Comparison of ENCODE assay signal across 8 cellular contexts in the genomic region with DNA sequence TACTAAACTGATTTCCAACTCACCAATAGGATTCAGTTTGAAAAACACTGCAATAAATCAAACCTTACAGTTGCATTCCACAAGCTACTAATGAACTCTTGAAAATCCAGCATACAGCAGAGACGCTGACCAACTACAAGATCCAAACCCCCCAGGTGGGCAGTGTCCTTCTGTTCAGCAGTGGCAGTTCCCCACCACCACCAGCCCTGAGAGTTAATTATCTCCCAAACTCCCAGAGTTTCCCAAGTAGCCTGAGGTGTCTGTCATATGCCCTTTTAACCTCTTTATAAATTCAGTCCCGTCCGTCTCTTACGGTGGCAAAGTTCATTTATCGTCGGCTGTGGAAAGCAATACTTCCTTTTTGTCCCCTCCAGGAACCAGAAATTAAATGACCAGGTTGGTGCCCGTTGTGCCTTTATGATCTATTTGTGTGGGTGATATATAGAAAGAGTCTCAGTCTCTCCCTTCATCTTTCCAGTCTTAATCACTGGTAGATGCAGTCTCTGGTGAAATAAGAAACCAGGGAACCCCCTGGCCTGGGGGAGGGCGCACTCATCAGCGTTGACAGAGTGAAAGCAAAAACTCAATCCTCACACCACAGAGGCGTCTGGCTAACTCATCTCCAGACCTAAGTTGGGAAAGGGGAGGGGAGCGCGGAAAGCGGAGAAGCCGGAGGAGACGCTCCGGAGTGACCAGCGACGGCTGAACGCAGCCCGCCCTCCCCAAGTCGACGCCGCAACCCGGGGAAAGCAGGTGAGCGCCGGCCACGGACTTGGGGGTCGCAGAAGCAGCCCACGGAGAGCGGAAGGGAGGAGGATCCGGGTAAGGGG. TPM values are rescaled to one million over a fixed set of nuclear protein-coding genes. Genes with fewer than 3 reads are reported as not detected.
A peak's percentile ranks its signal among the peaks of the same experiment; 100 is the strongest.
DNase-seq lines count a peak whose midpoint lies in the region; ATAC-seq, FAIRE-seq and TF ChIP-seq lines count a peak whose summit lies in the region.

No MANE protein-coding gene starts in this region.

- POLR2A ChIA-PET in A549 (lab: Yijun Ruan, JAX): interaction anchor here (1.0 kb wide), 1 partner anchor 120 kb away, joined by 5 read pairs; the partner anchor contains the start of gene HSP90AB1

- FAIRE-seq in A549 (lab: Jason Lieb, UNC) (no peak), frontal cortex (lab: Jason Lieb, UNC) (no peak)

- no peaks in the 10 kb centered on the region for H3K9me3 ChIP-seq in A549
- no peaks in the 10 kb centered on the region for H3K9me3 ChIP-seq in thymus (ENCODE audit: control insufficient read depth)

- peak; percentile 22 to 42 for DNase-seq in A549 (ENCODE audit: low read depth in 1 of 2, low spot score in 1 of 2)
- DNase-seq in RPMI8226: peak; percentile 64
- DNase-seq in activated gamma-delta T cell treated with anti-CD3 and anti-CD28 coated beads, Interleukin-2, amount 50 U/mL, for 16 hours (ENCODE audit: low read depth): peak; percentile 70
- peak; percentile 49 to 60 for DNase-seq in frontal cortex (ENCODE audit: low spot score in 2 of 2)
- DNase-seq in osteocyte (ENCODE audit: extremely low spot score, unreplicated experiment): peak; percentile 89

- H3K9me3 Mint-ChIP-seq in osteocyte (ENCODE audit: unreplicated experiment): no peaks in the 10 kb centered on the region

- H3K4me1 ChIP-seq in A549: peaks cover 38% of the 10 kb centered on the region
- H3K4me1 ChIP-seq in thymus (ENCODE audit: control insufficient read depth, insufficient read depth, low read length): peaks cover 30% of the 10 kb centered on the region

- TF ChIP-seq EP300 in A549 (IDR thresholded peaks at IDR 0.05): no peak

- 2% methylated on average over 10 of the region's 31 CpGs for WGBS in A549 (ENCODE audit: missing lambda C conversion rate)
- WGBS in thymus: 5% methylated on average over 31 of the region's 31 CpGs

- no peak for TF ChIP-seq RAD21 in A549 (conservative IDR thresholded peaks at IDR 0.05 in 1 of 2, IDR thresholded peaks at IDR 0.05 in 1 of 2)

- H3K27ac ChIP-seq in A549 (peak overlapping the region; percentile 87 to 98), thymus (ENCODE audit: low read depth) (peak overlapping the region; percentile 89)

- H3K27ac Mint-ChIP-seq in osteocyte (ENCODE audit: unreplicated experiment): peak overlapping the region; percentile 93

- H3K36me3 ChIP-seq in thymus (ENCODE audit: control insufficient read depth, insufficient read depth): no peaks in the 10 kb centered on the region

- TF ChIP-seq POLR2A in A549 (IDR thresholded peaks at IDR 0.05; ENCODE audit: low read length): no peak

- peak overlapping the region; percentile 94 for H3K4me2 ChIP-seq in A549

- H3K4me3 ChIP-seq in A549 (peak overlapping the region; percentile 69), thymus (ENCODE audit: low read length) (peak overlapping the region; percentile 95)

- no peaks in the 10 kb centered on the region for H3K27me3 Mint-ChIP-seq in osteocyte (ENCODE audit: unreplicated experiment)

- H3K4me3 Mint-ChIP-seq in osteocyte (ENCODE audit: unreplicated experiment): peak overlapping the region; percentile 92

- CTCF ChIA-PET in A549 (lab: Yijun Ruan, JAX): no interaction called here

- H3K27me3 ChIP-seq in thymus (ENCODE audit: control insufficient read depth, insufficient read depth): no peaks in the 10 kb centered on the region

- peaks cover 2% of the 10 kb centered on the region for H3K36me3 Mint-ChIP-seq in osteocyte (ENCODE audit: unreplicated experiment)

- ATAC-seq in A549: peak; percentile 28 to 60; a peak in 4 of 6 replicates
- peak; percentile 35 for ATAC-seq in GM18517 (IDR thresholded peaks at IDR 0.05; ENCODE audit: unreplicated experiment)
- peak; percentile 38 for ATAC-seq in HG03108 (IDR thresholded peaks at IDR 0.05; ENCODE audit: unreplicated experiment)

- peaks cover 54% of the 10 kb centered on the region for H3K4me1 Mint-ChIP-seq in osteocyte (ENCODE audit: unreplicated experiment)

- TF ChIP-seq CTCF in A549 (IDR thresholded peaks at IDR 0.05) (no peak), osteocyte (IDR thresholded peaks at IDR 0.05) (no peak)

TF ChIP-seq in A549, 52 proteins besides CTCF, POLR2A, EP300 and RAD21:
- TF ChIP-seq, protein P1, sequence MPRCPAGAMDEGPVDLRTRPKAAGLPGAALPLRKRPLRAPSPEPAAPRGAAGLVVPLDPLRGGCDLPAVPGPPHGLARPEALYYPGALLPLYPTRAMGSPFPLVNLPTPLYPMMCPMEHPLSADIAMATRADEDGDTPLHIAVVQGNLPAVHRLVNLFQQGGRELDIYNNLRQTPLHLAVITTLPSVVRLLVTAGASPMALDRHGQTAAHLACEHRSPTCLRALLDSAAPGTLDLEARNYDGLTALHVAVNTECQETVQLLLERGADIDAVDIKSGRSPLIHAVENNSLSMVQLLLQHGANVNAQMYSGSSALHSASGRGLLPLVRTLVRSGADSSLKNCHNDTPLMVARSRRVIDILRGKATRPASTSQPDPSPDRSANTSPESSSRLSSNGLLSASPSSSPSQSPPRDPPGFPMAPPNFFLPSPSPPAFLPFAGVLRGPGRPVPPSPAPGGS (IDR thresholded peaks at IDR 0.05): no peak
- no peak for TF ChIP-seq MAZ (IDR thresholded peaks at IDR 0.05; ENCODE audit: borderline replicate concordance, low read depth, low read length)
- TF ChIP-seq HMGXB4 (CRISPR knock-in tag; IDR thresholded peaks at IDR 0.05; ENCODE audit: borderline replicate concordance): no peak
- TF ChIP-seq FOSB (CRISPR knock-in tag; IDR thresholded peaks at IDR 0.05): no peak
- TF ChIP-seq PBX3 (IDR thresholded peaks at IDR 0.05): no peak
- TF ChIP-seq ZNF302 (CRISPR knock-in tag; IDR thresholded peaks at IDR 0.05): no peak
- no peak for TF ChIP-seq RFX5 (IDR thresholded peaks at IDR 0.05)
- TF ChIP-seq CBX2 (IDR thresholded peaks at IDR 0.05; ENCODE audit: borderline replicate concordance, low read depth): no peak
- TF ChIP-seq HEYL (CRISPR knock-in tag; IDR thresholded peaks at IDR 0.05): no peak
- TF ChIP-seq TFCP2L1 (CRISPR knock-in tag; IDR thresholded peaks at IDR 0.05): no peak
- no peak for TF ChIP-seq BHLHE40 (IDR thresholded peaks at IDR 0.05; ENCODE audit: low read depth, low read length)
- TF ChIP-seq SREBF2 (IDR thresholded peaks at IDR 0.05): no peak
- no peak for TF ChIP-seq HOXA7 (CRISPR knock-in tag; IDR thresholded peaks at IDR 0.05)
- no peak for TF ChIP-seq NPAS2 (CRISPR knock-in tag; IDR thresholded peaks at IDR 0.05; ENCODE audit: borderline replicate concordance)
- TF ChIP-seq EHF (CRISPR knock-in tag; IDR thresholded peaks at IDR 0.05): no peak
- TF ChIP-seq ZFP36 (IDR thresholded peaks at IDR 0.05; ENCODE audit: borderline replicate concordance, partially characterized antibody): no peak
- no peak for TF ChIP-seq FOSL2 (IDR thresholded peaks at IDR 0.05)
- no peak for TF ChIP-seq FOSL2 (CRISPR knock-in tag; IDR thresholded peaks at IDR 0.05)

RNA-seq across cellular contexts. Expression of gene MRPL14, which starts 0.7 kb away (rescaled TPM):
- polyA plus RNA-seq in A549 (2011; rRNA removed): 47.1 and 48.2 TPM in 2 replicates
- polyA plus RNA-seq in A549 (2012; cell fraction: cytosol; rRNA removed): 108 and 113 TPM in 2 replicates
- polyA plus RNA-seq in A549 (2012; cell fraction: nucleus; rRNA removed): 49.1 and 67.3 TPM in 2 replicates
- polyA plus RNA-seq in A549 (2017; fragmentation: RNase III; extraction: RNeasy Plus Mini Kit Qiagen cat#74134 plus additional on column Dnase treatment): 55.3 to 56.5 TPM (median 56.3 TPM) in 3 replicates
- 17.1 and 19.3 TPM in 2 replicates for polyA minus RNA-seq in A549 (2011; rRNA and poly(A)+ RNA removed)
- total RNA-seq in frontal cortex: 41.2 TPM
- 36.5 and 38.9 TPM in 2 replicates for total RNA-seq in osteocyte
- polyA plus RNA-seq in thymus: 48.4 TPM

RNA-seq across cellular contexts. Expression of gene TMEM63B, which starts 0.8 kb away (rescaled TPM):
- polyA plus RNA-seq in A549 (2011; rRNA removed) (24.0 and 25.4 TPM in 2 replicates), A549 (2017; fragmentation: RNase III; extraction: RNeasy Plus Mini Kit Qiagen cat#74134 plus additional on column Dnase treatment) (18.3 to 22.2 TPM (median 21.6 TPM) in 3 replicates), thymus (11.7 TPM)
- polyA plus RNA-seq in A549 (2012; cell fraction: cytosol; rRNA removed): 26.0 and 33.3 TPM in 2 replicates
- polyA plus RNA-seq in A549 (2012; cell fraction: nucleus; rRNA removed): 50.9 and 59.9 TPM in 2 replicates
- 32.9 and 44.4 TPM in 2 replicates for polyA minus RNA-seq in A549 (2011; rRNA and poly(A)+ RNA removed)
- total RNA-seq in frontal cortex (35.5 TPM), osteocyte (36.1 and 36.2 TPM in 2 replicates)

RNA-seq across cellular contexts. Expression of gene CAPN11, which starts 32.1 kb away (rescaled TPM):
- polyA plus RNA-seq in A549 (2011; rRNA removed) (0.10 and 0.25 TPM in 2 replicates), A549 (2017; fragmentation: RNase III; extraction: RNeasy Plus Mini Kit Qiagen cat#74134 plus additional on column Dnase treatment) (0.09 TPM in 1 of 3 replicates, not detected in the others), thymus (1.0 TPM)
- polyA plus RNA-seq in A549 (2012; cell fraction: cytosol; rRNA removed): 0.04 TPM in 2 replicates
- 0.14 and 0.31 TPM in 2 replicates for polyA plus RNA-seq in A549 (2012; cell fraction: nucleus; rRNA removed)
- 0.24 TPM in 1 of 2 replicates, not detected in the other for polyA minus RNA-seq in A549 (2011; rRNA and poly(A)+ RNA removed)
- total RNA-seq in frontal cortex (not detected), osteocyte (not detected in 2 replicates)

Comparison
In these comparisons a context has a peak if more than half of its experiments do, and no peak if none do; other contexts are left out.
1. Peak in every context shown above with its lines: DNase-seq, ATAC-seq, H3K4me3 ChIP-seq and H3K27ac ChIP-seq.
2. DNase-seq: peak in every context shown above with its lines; median percentile 89 in osteocyte; 70 in activated gamma-delta T cell treated with anti-CD3 and anti-CD28 coated beads, Interleukin-2, amount 50 U/mL, for 16 hours; 64 in RPMI8226; 54 in frontal cortex; 32 in A549.